ENCODE assay signal across 8 cellular contexts in genomic region chr10:5888843-5889623, GRCh38. TPM values are rescaled to one million over a fixed set of nuclear protein-coding genes. Genes with fewer than 3 reads are reported as not detected.
DNase-seq lines count a peak whose midpoint lies in the region; ATAC-seq and TF ChIP-seq lines count a peak whose summit lies in the region.

No MANE protein-coding gene starts in this region.

- peak overlapping the region; percentile 97 for H2AFZ ChIP-seq in mesenchymal stem cell (ENCODE audit: low read depth, low read length)

- H2AK5ac ChIP-seq in mesenchymal stem cell (ENCODE audit: low read length, severe bottlenecking): no peak overlapping the region

- WGBS in mesenchymal stem cell: 1% methylated on average over 68 of the region's 80 CpGs

- peak overlapping the region in 1 of 2 experiments; percentile 96 for H3K14ac ChIP-seq in mesenchymal stem cell (ENCODE audit: low read length in 2 of 2)

- peak overlapping the region; percentile 82 for H3K4me3 ChIP-seq in DOHH2 (ENCODE audit: low read length)
- peak overlapping the region; percentile 82 to 88 for H3K4me3 ChIP-seq in mesenchymal stem cell (ENCODE audit: insufficient read depth in 1 of 2, low read depth in 1 of 2, low read length in 2 of 2)

- peak overlapping the region; percentile 84 to 98 for H3K18ac ChIP-seq in mesenchymal stem cell (ENCODE audit: low read depth in 1 of 2, low read length in 2 of 2)

- H3K23ac ChIP-seq in mesenchymal stem cell (ENCODE audit: low read length in 2 of 2): peak overlapping the region; percentile 22 to 96

- peak overlapping the region in 1 of 2 experiments; percentile 86 for H3K4ac ChIP-seq in mesenchymal stem cell (ENCODE audit: low read depth in 1 of 2, low read length in 2 of 2)

- H4K20me1 ChIP-seq in DOHH2 (ENCODE audit: control insufficient read depth, insufficient read depth, low read depth, low read length): peaks cover 4% of the 10 kb centered on the region; the same call in 1 of the 2 replicates

- H3K4me1 ChIP-seq in DOHH2 (ENCODE audit: control insufficient read depth, low read length) (peaks cover 31% of the 10 kb centered on the region), mesenchymal stem cell (ENCODE audit: control insufficient read depth, insufficient read depth, low read depth, low read length) (peaks cover 23% of the 10 kb centered on the region)

- H2BK120ac ChIP-seq in mesenchymal stem cell (ENCODE audit: low read depth, low read length): peak overlapping the region; percentile 89

- H3K79me1 ChIP-seq in mesenchymal stem cell (replicated peaks; ENCODE audit: low read length, poor library complexity, severe bottlenecking): peaks cover 17% of the 10 kb centered on the region

- H3K27ac ChIP-seq in DOHH2 (ENCODE audit: low read depth, low read length): peak overlapping the region; percentile 24; the same call in 1 of the 2 replicates
- H3K27ac ChIP-seq in mesenchymal stem cell (ENCODE audit: low read length, poor library complexity, severe bottlenecking): peak overlapping the region; percentile 19

- H4K91ac ChIP-seq in mesenchymal stem cell (ENCODE audit: low read length): peak overlapping the region; percentile 59

- H2BK15ac ChIP-seq in mesenchymal stem cell (ENCODE audit: low read depth, poor library complexity, severe bottlenecking): peak overlapping the region; percentile 64

- H3K79me2 ChIP-seq in DOHH2 (ENCODE audit: control insufficient read depth, low read length): peaks cover 64% of the 10 kb centered on the region

- H2BK12ac ChIP-seq in mesenchymal stem cell (ENCODE audit: low read length in 2 of 2): peak overlapping the region in 1 of 2 experiments; percentile 92

- peak; percentile 42 for ATAC-seq in GM21528 (IDR thresholded peaks at IDR 0.05; ENCODE audit: low FRiP score, unreplicated experiment)

- DNase-seq in KBM-7 (peak; percentile 53), mesenchymal stem cell (peak; percentile 50), NCI-H1048 (lab: John Stamatoyannopoulos, UW) (no peak)
- DNase-seq in activated CD4-positive, alpha-beta T cell treated with anti-CD3 and anti-CD28 coated beads for 24 hours (ENCODE audit: low read depth in 2 of 2): peak; percentile 13 to 31
- DNase-seq in effector CD4-positive, alpha-beta T cell: peak; percentile 21
- peak; percentile 5 to 21 for DNase-seq in stimulated activated CD8-positive, alpha-beta memory T cell treated with anti-CD3 and anti-CD28 coated beads, Interleukin-7, amount 100 ng/mL, for 48 hours (ENCODE audit: extremely low read depth in 1 of 2, low read depth in 1 of 2)

- H2BK5ac ChIP-seq in mesenchymal stem cell (ENCODE audit: low read depth, low read length, poor library complexity, severe bottlenecking): no peak overlapping the region

- H3K4me2 ChIP-seq in DOHH2 (ENCODE audit: low read length): peak overlapping the region; percentile 87
- H3K4me2 ChIP-seq in mesenchymal stem cell (ENCODE audit: low read length, poor library complexity, severe bottlenecking): peak overlapping the region; percentile 89

- no peaks in the 10 kb centered on the region for H3F3A ChIP-seq in DOHH2 (ENCODE audit: control insufficient read depth, insufficient read depth)

- peak overlapping the region; percentile 45 for H4K8ac ChIP-seq in mesenchymal stem cell (ENCODE audit: low read length)

- H3K9me3 ChIP-seq in DOHH2 (ENCODE audit: control insufficient read depth, insufficient read depth, low read length): no peaks in the 10 kb centered on the region
- H3K9me3 ChIP-seq in mesenchymal stem cell (ENCODE audit: control insufficient read depth, low read length): no peaks in the 10 kb centered on the region

- H3K27me3 ChIP-seq in DOHH2 (ENCODE audit: control insufficient read depth, low read length) (no peaks in the 10 kb centered on the region), mesenchymal stem cell (ENCODE audit: control insufficient read depth in 1 of 2, insufficient read depth in 1 of 2, low read length in 2 of 2) (no peaks in the 10 kb centered on the region)

- in situ Hi-C loops in KBM-7 (cut with MboI; ENCODE audit: low pct_unique_long_range_greater_than_20kb, low sequenced_read_pairs): no loop called here

- peak overlapping the region; percentile 83 for H3K9ac ChIP-seq in mesenchymal stem cell (ENCODE audit: low read length)

- peak; percentile 18 for TF ChIP-seq CTCF in DOHH2 (IDR thresholded peaks at IDR 0.05; ENCODE audit: low read depth, low read length, poor library complexity, severe bottlenecking)

- peaks cover 53% of the 10 kb centered on the region for H3K36me3 ChIP-seq in DOHH2 (ENCODE audit: control insufficient read depth, low read length)
- peaks cover 14 to 39% of the 10 kb centered on the region in 2 experiments for H3K36me3 ChIP-seq in mesenchymal stem cell (ENCODE audit: control insufficient read depth in 1 of 2, insufficient read depth in 2 of 2, low read depth in 1 of 2, low read length in 2 of 2)

- no peaks in the 10 kb centered on the region for H3K9me2 ChIP-seq in DOHH2 (replicated peaks; ENCODE audit: control insufficient read depth, low read length)

RNA-seq across cellular contexts. Expression of gene ANKRD16, which starts 0.7 kb away (rescaled TPM):
- polyA plus RNA-seq in mesenchymal stem cell (2013, experiment 1 of 2): 2.3 TPM
- 2.3 TPM for polyA plus RNA-seq in mesenchymal stem cell (2013, experiment 2 of 2)

RNA-seq across cellular contexts. Expression of gene FBH1, which starts 1.0 kb away (rescaled TPM):
- polyA plus RNA-seq in mesenchymal stem cell (2013, experiment 1 of 2): 34.4 TPM
- polyA plus RNA-seq in mesenchymal stem cell (2013, experiment 2 of 2): 30.4 TPM
